1 cellular context compared by ENCODE assay signal in the genomic region with DNA sequence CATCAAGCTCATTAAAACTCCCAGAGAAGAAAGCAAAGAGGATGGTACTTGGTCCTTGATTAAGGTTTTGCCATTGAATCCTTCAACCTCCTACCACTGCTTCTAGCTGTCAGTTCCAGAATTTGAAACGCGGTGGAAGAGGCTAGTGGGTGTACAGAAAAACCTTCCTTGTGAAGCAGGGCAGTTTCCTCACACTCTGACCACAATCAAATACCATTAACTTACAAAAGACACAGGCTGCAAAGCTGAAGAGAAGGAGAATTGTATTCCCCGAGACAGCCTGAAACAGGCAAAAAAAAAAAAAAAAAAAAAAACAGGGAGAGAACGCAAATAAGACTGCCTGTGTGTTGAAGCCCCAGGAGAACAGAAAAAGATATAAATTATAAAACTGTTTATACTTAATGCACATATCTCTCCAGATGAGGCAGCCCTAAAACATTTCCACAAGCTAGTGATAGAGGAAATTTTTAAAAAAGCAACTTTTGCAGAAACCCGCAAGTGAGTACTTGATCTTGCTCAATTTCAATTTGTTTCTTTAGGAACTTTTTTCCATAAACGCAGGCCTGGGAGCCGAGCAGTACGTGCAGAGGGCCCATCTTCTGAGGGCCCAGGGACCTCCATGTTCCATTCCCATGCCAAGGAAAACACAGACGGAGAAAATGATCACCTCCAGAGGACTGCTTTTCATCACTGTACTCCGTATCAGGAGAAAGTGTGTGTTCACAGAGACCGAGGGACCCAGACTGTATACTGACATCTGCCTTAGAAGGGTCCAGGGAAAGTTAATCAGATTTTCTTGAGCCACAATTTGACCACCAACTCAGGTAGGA.
TF ChIP-seq lines count a peak whose summit lies in the region.

No MANE protein-coding gene starts in this region.

TF ChIP-seq in HEK293T, 16 proteins besides CTCF, POLR2A, EP300 and RAD21 (continued from another document):
- TF ChIP-seq, protein P1, sequence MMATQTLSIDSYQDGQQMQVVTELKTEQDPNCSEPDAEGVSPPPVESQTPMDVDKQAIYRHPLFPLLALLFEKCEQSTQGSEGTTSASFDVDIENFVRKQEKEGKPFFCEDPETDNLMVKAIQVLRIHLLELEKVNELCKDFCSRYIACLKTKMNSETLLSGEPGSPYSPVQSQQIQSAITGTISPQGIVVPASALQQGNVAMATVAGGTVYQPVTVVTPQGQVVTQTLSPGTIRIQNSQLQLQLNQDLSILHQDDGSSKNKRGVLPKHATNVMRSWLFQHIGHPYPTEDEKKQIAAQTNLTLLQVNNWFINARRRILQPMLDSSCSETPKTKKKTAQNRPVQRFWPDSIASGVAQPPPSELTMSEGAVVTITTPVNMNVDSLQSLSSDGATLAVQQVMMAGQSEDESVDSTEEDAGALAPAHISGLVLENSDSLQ (IDR thresholded peaks at IDR 0.05): no peak
- TF ChIP-seq FOXM1 (IDR thresholded peaks at IDR 0.05; ENCODE audit: borderline replicate concordance) (no peak), SP1 (IDR thresholded peaks at IDR 0.05) (no peak)
TF ChIP-seq in HEK293T: peak in this region for 0.
